Comparison of ENCODE assay signal across 8 cellular contexts in genomic region chr14:31419179-31420012, GRCh38. TPM values are rescaled to one million over a fixed set of nuclear protein-coding genes. Genes with fewer than 3 reads are reported as not detected.
DNase-seq lines count a peak whose midpoint lies in the region; ATAC-seq, FAIRE-seq and TF ChIP-seq lines count a peak whose summit lies in the region.

No MANE protein-coding gene starts in this region.

- H3K4me3 ChIP-seq in AG04449 (ENCODE audit: low read depth, low read length): peak overlapping the region; percentile 100
- peak overlapping the region; percentile 97 for H3K4me3 ChIP-seq in HFF-Myc (replicated peaks; ENCODE audit: low read depth, low read length)
- peak overlapping the region; percentile 100 for H3K4me3 ChIP-seq in adipocyte (ENCODE audit: low read length)
- peak overlapping the region; percentile 94 to 98 for H3K4me3 ChIP-seq in kidney (ENCODE audit: low read length in 2 of 2)
- peak overlapping the region; percentile 90 to 94 for H3K4me3 ChIP-seq in testis

- no peak for TF ChIP-seq POLR2A in testis (IDR thresholded peaks at IDR 0.05)

- H3K27ac ChIP-seq in kidney (ENCODE audit: low read depth in 2 of 2, low read length in 2 of 2) (peak overlapping the region; percentile 84 to 85), testis (peak overlapping the region; percentile 70 to 91)

- H3K9me3 ChIP-seq in adipocyte (ENCODE audit: control insufficient read depth, low read length) (no peaks in the 10 kb centered on the region), kidney (ENCODE audit: control insufficient read depth in 1 of 2, low read length in 2 of 2) (no peaks in the 10 kb centered on the region), testis (no peaks in the 10 kb centered on the region)

- H3K27me3 ChIP-seq in adipocyte (replicated peaks; ENCODE audit: control insufficient read depth, insufficient read depth, low read length) (no peaks in the 10 kb centered on the region), testis (no peaks in the 10 kb centered on the region)

- intact Hi-C loops in kidney (cut with DNase I): no loop called here
- intact Hi-C loops in testis (cut with DNase I; ENCODE audit: low total_unique reads): no loop called here

- no peak for ATAC-seq in GM21390 (IDR thresholded peaks at IDR 0.05; ENCODE audit: unreplicated experiment)

- POLR2A ChIA-PET in AG04449 (lab: Yijun Ruan, JAX): interaction anchor here (0.7 to 2.0 kb wide), 11 partner anchors 9 to 657 kb away, joined by 3 to 11 read pairs (median 6); partner anchors contain the start of genes ARHGAP5, DTD2 and STRN3

- TF ChIP-seq CTCF in AG04449 (IDR thresholded peaks at IDR 0.05; ENCODE audit: insufficient read depth, low read length, missing control alignments) (no peak), HFF-Myc (IDR thresholded peaks at IDR 0.05; ENCODE audit: low read depth, low read length, missing control alignments) (no peak), kidney (IDR thresholded peaks at IDR 0.05; ENCODE audit: borderline replicate concordance, extremely low read depth, insufficient read depth) (no peak), testis (IDR thresholded peaks at IDR 0.05) (no peak)

- no peak for FAIRE-seq in kidney (lab: Jason Lieb, UNC)

- DNase-seq in AG04449 (ENCODE audit: low read depth, low spot score) (no peak), HFF-Myc (ENCODE audit: extremely low read depth, low read depth) (no peak), adipocyte (ENCODE audit: low read depth) (peak; percentile 81), kidney (no peak), testis (no peak), amniotic stem cell (lab: John Stamatoyannopoulos, UW) (no peak), NOMO-1 treated with DMSO at 0.1 percent for 48 hours (lab: John Stamatoyannopoulos, UW; ENCODE audit: unreplicated experiment) (no peak)

- CTCF ChIA-PET in AG04449 (lab: Yijun Ruan, JAX): interaction anchor here (0.7 to 2.6 kb wide), 9 partner anchors 9 to 836 kb away, joined by 3 to 19 read pairs (median 4); no protein-coding TSS in a partner anchor

- H3K4me1 ChIP-seq in adipocyte (ENCODE audit: control insufficient read depth, insufficient read depth, low read length): peaks cover 22% of the 10 kb centered on the region
- peaks cover 2 to 11% of the 10 kb centered on the region in 2 donors for H3K4me1 ChIP-seq in kidney (ENCODE audit: control insufficient read depth in 1 of 2, insufficient read depth in 1 of 2, low read depth in 1 of 2, low read length in 2 of 2)
- peaks cover 6% of the 10 kb centered on the region for H3K4me1 ChIP-seq in testis

- no peaks in the 10 kb centered on the region for H3K36me3 ChIP-seq in adipocyte (ENCODE audit: control insufficient read depth, insufficient read depth, low read length, severe bottlenecking)
- no peaks in the 10 kb centered on the region for H3K36me3 ChIP-seq in kidney (ENCODE audit: control insufficient read depth in 1 of 2, insufficient read depth in 2 of 2, low read length in 2 of 2)
- H3K36me3 ChIP-seq in testis (ENCODE audit: low read depth, missing control alignments): no peaks in the 10 kb centered on the region

- peak overlapping the region; percentile 100 for H3K9ac ChIP-seq in adipocyte (ENCODE audit: low read length)
- H3K9ac ChIP-seq in kidney (ENCODE audit: low read length in 2 of 2): peak overlapping the region; percentile 20 to 81

- 1 to 2% methylated on average over 11 to 15 of the region's 15 CpGs for WGBS in testis, 2 donors

RNA-seq across cellular contexts. Expression of gene HEATR5A, which starts 1.0 kb away (rescaled TPM):
- total RNA-seq in kidney: 30.4 TPM
- 8.0 TPM for polyA plus RNA-seq in kidney (ENCODE audit: insufficient read depth, low read depth, low replicate concordance)
- total RNA-seq in testis: 10 to 100 TPM; 33.0 to 39.8 TPM
- 19.6 TPM for polyA plus RNA-seq in testis (ENCODE audit: insufficient read depth, low read depth, low replicate concordance)

RNA-seq across cellular contexts. Expression of gene DTD2, which starts 37.9 kb away (rescaled TPM):
- 16.2 TPM for total RNA-seq in kidney
- polyA plus RNA-seq in kidney (ENCODE audit: insufficient read depth, low read depth, low replicate concordance): 7.7 TPM
- 10 to 100 TPM; 56.7 to 64.9 TPM for total RNA-seq in testis
- 16.5 TPM for polyA plus RNA-seq in testis (ENCODE audit: insufficient read depth, low read depth, low replicate concordance)
